Comparison of ENCODE assay signal across 17 cellular contexts in the genomic region with DNA sequence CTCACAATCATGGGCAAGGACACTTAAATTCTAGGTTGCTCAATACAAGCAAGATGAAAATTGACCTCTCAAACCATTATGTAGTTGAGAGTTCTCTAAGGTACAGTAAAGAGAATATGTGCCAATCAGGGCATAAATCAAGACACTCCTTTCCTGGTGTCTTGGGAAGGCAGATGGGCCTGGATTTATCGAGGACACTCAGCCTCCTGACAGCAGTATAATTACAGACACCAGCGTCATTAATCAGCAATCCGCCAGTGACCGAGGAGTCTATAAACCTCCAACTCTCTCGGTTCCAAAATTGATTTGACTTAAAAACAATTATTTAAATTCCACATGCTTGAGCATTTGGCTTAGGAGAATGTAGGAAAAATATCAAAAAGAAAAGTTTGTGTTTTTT.
A peak's percentile ranks its signal among the peaks of the same experiment; 100 is the strongest.
DNase-seq lines count a peak whose midpoint lies in the region; ATAC-seq and TF ChIP-seq lines count a peak whose summit lies in the region.
"Had no signal": no experiment of that assay in that cellular context is flagged by ENCODE, and none has a peak within 500 bp of the region (broad histone marks: within the 10 kb centered on the region; RNA-seq: fewer than 3 reads in every experiment).

No MANE protein-coding gene starts in this region.

- no peaks in the 10 kb centered on the region for H3K9me3 ChIP-seq in WERI-Rb-1 (ENCODE audit: severe bottlenecking)
- H3K9me3 ChIP-seq: A549, BE2C had no signal

- H3K4me3 Mint-ChIP-seq in osteocyte (ENCODE audit: unreplicated experiment) = no peak overlapping the region
- H3K4me3 Mint-ChIP-seq: CD4-positive, alpha-beta memory T cell; HFFc6 had no signal

- H3K27me3 Mint-ChIP-seq in osteocyte (ENCODE audit: unreplicated experiment) = no peaks in the 10 kb centered on the region

- H3K4me1 Mint-ChIP-seq in osteocyte (ENCODE audit: unreplicated experiment) = peaks cover 15% of the 10 kb centered on the region
- H3K4me1 Mint-ChIP-seq: CD4-positive, alpha-beta memory T cell had no signal

- H3K9me3 Mint-ChIP-seq in osteocyte (ENCODE audit: unreplicated experiment) = no peaks in the 10 kb centered on the region
- H3K9me3 Mint-ChIP-seq: CD4-positive, alpha-beta memory T cell; HFFc6 had no signal

- no peak overlapping the region for H3K27ac Mint-ChIP-seq in osteocyte (ENCODE audit: unreplicated experiment)
- H3K27ac Mint-ChIP-seq: CD4-positive, alpha-beta memory T cell; HFFc6 had no signal

- peak; percentile 69 for DNase-seq in NCI-H2227 (lab: John Stamatoyannopoulos, UW; ENCODE audit: unreplicated experiment)
- DNase-seq in NCI-H524 (lab: John Stamatoyannopoulos, UW) = peak; percentile 68 to 83
- DNase-seq in WERI-Rb-1 = peak; percentile 66
- DNase-seq in osteocyte (ENCODE audit: extremely low spot score, unreplicated experiment) = peak; percentile 30
- no peak for DNase-seq in H4 (ENCODE audit: low spot score)
- no peak for DNase-seq in stimulated activated naive CD4-positive, alpha-beta T cell treated with Interleukin-2 at 50 U/mL for 16 hours (lab: John Stamatoyannopoulos, UW)
- no peak for DNase-seq in effector CD8-positive, alpha-beta T cell (lab: John Stamatoyannopoulos, UW)
- DNase-seq: BE2C; CD4-positive, alpha-beta memory T cell; DND-41; GDM1; GOT3; HCEC 1CT; HFFc6 had no signal

- TF ChIP-seq CTCF in WERI-Rb-1 (IDR thresholded peaks at IDR 0.05; ENCODE audit: low read depth, low read length) (no peak), osteocyte (IDR thresholded peaks at IDR 0.05) (no peak)

- H3K36me3 ChIP-seq in WERI-Rb-1 = no peaks in the 10 kb centered on the region
- H3K36me3 ChIP-seq: BE2C had no signal

- peak overlapping the region; percentile 40 for H3K27ac ChIP-seq in WERI-Rb-1
- H3K27ac ChIP-seq: A549, C4-2B had no signal

- H3K27me3 ChIP-seq in WERI-Rb-1 (ENCODE audit: insufficient read depth, low read depth, severe bottlenecking) = no peaks in the 10 kb centered on the region
- H3K27me3 ChIP-seq: BE2C had no signal

- H3K4me3 ChIP-seq in WERI-Rb-1 (ENCODE audit: low read depth, low read length) = no peak overlapping the region
- H3K4me3 ChIP-seq: A549 had no signal

- H3K36me3 Mint-ChIP-seq in osteocyte (ENCODE audit: unreplicated experiment) = no peaks in the 10 kb centered on the region
- H3K36me3 Mint-ChIP-seq: CD4-positive, alpha-beta memory T cell had no signal

- no peak for ATAC-seq in HG02973 (IDR thresholded peaks at IDR 0.05; ENCODE audit: unreplicated experiment)
- ATAC-seq: A549 had no signal

Comparison
In these comparisons a context has a peak if more than half of its experiments do, and no peak if none do; other contexts are left out.
1. DNase-seq: peak in NCI-H2227 (single experiment), NCI-H524 (2 of 2), WERI-Rb-1 (single experiment) and osteocyte (single experiment); none in H4 (single experiment), stimulated activated naive CD4-positive, alpha-beta T cell treated with Interleukin-2 at 50 U/mL for 16 hours (single experiment) and effector CD8-positive, alpha-beta T cell (single experiment).